ENCODE assay signal across 14 cellular contexts in the genomic region with DNA sequence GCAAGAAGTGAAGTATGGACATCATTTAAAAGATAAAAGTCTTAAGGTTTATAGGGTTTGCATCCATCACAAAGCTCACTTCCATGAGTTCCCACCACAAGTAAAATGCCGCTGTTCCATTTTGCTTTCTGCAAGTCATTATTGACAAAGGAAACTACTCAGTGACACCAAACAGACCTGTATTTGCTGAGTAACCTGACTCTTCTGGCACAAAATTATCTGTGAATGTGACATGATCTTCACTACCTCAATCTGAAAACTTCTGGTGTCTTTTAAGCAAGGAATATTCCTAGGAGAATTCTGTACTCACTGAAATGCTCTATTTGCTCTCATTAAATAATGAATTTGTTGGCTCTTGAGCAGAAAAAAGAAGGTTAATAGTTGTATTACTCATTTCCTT.
DNase-seq lines count a peak whose midpoint lies in the region.
"Had no signal": no experiment of that assay in that cellular context is flagged by ENCODE, and none has a peak within 500 bp of the region (broad histone marks: within the 10 kb centered on the region; RNA-seq: fewer than 3 reads in every experiment).

No MANE protein-coding gene starts in this region.

- peak; percentile 14 for DNase-seq in SIG-M5 treated with dmso at 0.1 percent for 504 hours (lab: John Stamatoyannopoulos, UW; ENCODE audit: unreplicated experiment)
- no peak for DNase-seq in SIG-M5 (lab: John Stamatoyannopoulos, UW)
- DNase-seq in NCI-H2029 (lab: John Stamatoyannopoulos, UW), result peak; percentile 90
- DNase-seq in NCI-H748 treated with DMSO at 0.1 percent for 48 hours (lab: John Stamatoyannopoulos, UW), result peak; percentile 66
- no peak for DNase-seq in NCI-H774 (lab: John Stamatoyannopoulos, UW)
- no peak for DNase-seq in effector CD8-positive, alpha-beta T cell (lab: John Stamatoyannopoulos, UW)
- no peak for DNase-seq in T1000 (lab: John Stamatoyannopoulos, UW)
- DNase-seq: AML-193, DMS 273 treated with DMSO at 0.1 percent for 48 hours, KBM-7, MV-4-11, NCI-H2081 treated with DMSO at 0.1 percent for 48 hours, NCI-H446, Right ventricle myocardium superior had no signal

Comparison
In these comparisons a context has a peak if more than half of its experiments do, and no peak if none do; other contexts are left out.
1. DNase-seq: peak in SIG-M5 treated with dmso at 0.1 percent for 504 hours (single experiment), NCI-H2029 (single experiment) and NCI-H748 treated with DMSO at 0.1 percent for 48 hours (single experiment); none in SIG-M5 (single experiment), NCI-H774 (single experiment), effector CD8-positive, alpha-beta T cell (single experiment) and T1000 (single experiment).